ENCODE assay signal across 8 cellular contexts in genomic region chr20:25336561-25337422, GRCh38. TPM values are rescaled to one million over a fixed set of nuclear protein-coding genes. Genes with fewer than 3 reads are reported as not detected.
DNase-seq lines count a peak whose midpoint lies in the region; ATAC-seq and TF ChIP-seq lines count a peak whose summit lies in the region.

No MANE protein-coding gene starts in this region.

- H3K4me3 ChIP-seq in epithelial cell of proximal tubule (ENCODE audit: low read depth, low read length): no peak overlapping the region

- TF ChIP-seq CTCF in epithelial cell of proximal tubule (conservative IDR thresholded peaks at IDR 0.05; ENCODE audit: low read depth, low read length): peak; percentile 65
- TF ChIP-seq CTCF in nephron progenitor cell (IDR thresholded peaks at IDR 0.05): no peak

- intact Hi-C loops in posterior vena cava (cut with DNase I): no loop called here

- H3K4me3 Mint-ChIP-seq in nephron progenitor cell: no peak overlapping the region

- peaks cover 39% of the 10 kb centered on the region for H3K36me3 Mint-ChIP-seq in nephron progenitor cell (ENCODE audit: low read depth)

- peaks cover 12% of the 10 kb centered on the region for H3K9me3 Mint-ChIP-seq in nephron progenitor cell

- H3K27me3 Mint-ChIP-seq in nephron progenitor cell (ENCODE audit: low read depth, poor library complexity): no peaks in the 10 kb centered on the region

- DNase-seq in DMS 273 treated with DMSO at 0.1 percent for 48 hours (lab: John Stamatoyannopoulos, UW) (peak; percentile 4), NCI-H460 (ENCODE audit: extremely low read depth, low read depth) (peak; percentile 3), epithelial cell of proximal tubule (ENCODE audit: low read depth) (no peak), nephron progenitor cell (no peak), SIG-M5 (lab: John Stamatoyannopoulos, UW) (no peak), T-helper 2 cell (no peak), posterior vena cava (ENCODE audit: low spot score) (no peak)

- peak overlapping the region; percentile 71 for H3K27ac Mint-ChIP-seq in nephron progenitor cell

- peaks cover 25% of the 10 kb centered on the region for H3K4me1 Mint-ChIP-seq in nephron progenitor cell

- no peak for ATAC-seq in GM21723 (IDR thresholded peaks at IDR 0.05; ENCODE audit: unreplicated experiment)

RNA-seq across cellular contexts. Expression of gene ABHD12, which starts 53.8 kb away (rescaled TPM):
- total RNA-seq in NCI-H460 (2014; rRNA removed; shearing (Covaris generic)): 25.9 and 33.6 TPM in 2 replicates
- 41.2 and 43.8 TPM in 2 replicates for polyA plus RNA-seq in NCI-H460 (2014; cell fraction: nucleus; rRNA removed)
- total RNA-seq in epithelial cell of proximal tubule: 60.3 and 79.3 TPM in 2 replicates
- 10 to 100 TPM; 29.3 to 32.7 TPM for total RNA-seq in posterior vena cava

Comparison
In these comparisons a context has a peak if more than half of its experiments do, and no peak if none do; other contexts are left out.
1. DNase-seq: peak in DMS 273 treated with DMSO at 0.1 percent for 48 hours (single experiment) and NCI-H460 (single experiment); none in epithelial cell of proximal tubule (single experiment), nephron progenitor cell (single experiment), SIG-M5 (single experiment), T-helper 2 cell (0 of 5) and posterior vena cava (single experiment).